Comparison of ENCODE assay signal across 10 cellular contexts in genomic region chr19:7658219-7658686, GRCh38. TPM values are rescaled to one million over a fixed set of nuclear protein-coding genes. Genes with fewer than 3 reads are reported as not detected.
DNase-seq lines count a peak whose midpoint lies in the region; ATAC-seq, FAIRE-seq and TF ChIP-seq lines count a peak whose summit lies in the region.
"Had no signal": no experiment of that assay in that cellular context is flagged by ENCODE, and none has a peak within 500 bp of the region (broad histone marks: within the 10 kb centered on the region; RNA-seq: fewer than 3 reads in every experiment).

No MANE protein-coding gene starts in this region.

- no peak for TF ChIP-seq POLR2A in HepG2 (IDR thresholded peaks at IDR 0.05; ENCODE audit: insufficient read depth in 1 of 2, low read depth in 2 of 2, low read length in 2 of 2)

- TF ChIP-seq RAD21 in HepG2 (CRISPR knock-in tag; IDR thresholded peaks at IDR 0.05): no peak

- CTCF ChIA-PET in HepG2 (lab: Yijun Ruan, JAX; ENCODE audit: low intra/inter-chr PET ratio, low total read pairs): no interaction called here

- no TSS peak for BruUV-seq in HepG2 (replicated peaks; lab: Mats Ljungman, UMichigan)

- H3K36me3 ChIP-seq in GM23248 (ENCODE audit: low read depth): no peaks in the 10 kb centered on the region
- H3K36me3 ChIP-seq in HepG2 (replicated peaks in 1 of 2; ENCODE audit: control insufficient read depth in 1 of 2, insufficient read depth in 2 of 2, low read length in 2 of 2): no peaks in the 10 kb centered on the region

- H3K27ac ChIP-seq in GM23248 (no peak overlapping the region), HepG2 (ENCODE audit: extremely low read length, insufficient read depth, low read length) (no peak overlapping the region)

- in situ Hi-C loops in GM23248 (cut with MboI): no loop called here
- in situ Hi-C loops in HepG2 (cut with HindIII; ENCODE audit: extremely low pct_ligation_motif_present, low pct_unique_long_range_greater_than_20kb): no loop called here

- DNase-seq in GM23248 (peak; percentile 5), SK-N-DZ (ENCODE audit: low spot score) (peak; percentile 46), HepG2 (ENCODE audit: low spot score) (no peak), foreskin melanocyte (no peak), NCI-H69 (lab: John Stamatoyannopoulos, UW) (no peak), HuH-7.5 (ENCODE audit: low spot score) (no peak), EL (no peak)

- H3K9me3 ChIP-seq in GM23248 (ENCODE audit: low read depth) (no peaks in the 10 kb centered on the region), HepG2 (ENCODE audit: low read length) (no peaks in the 10 kb centered on the region)

- H3K9ac ChIP-seq in GM23248 (no peak overlapping the region), HepG2 (ENCODE audit: insufficient read depth, low read depth, low read length) (no peak overlapping the region)

- TF ChIP-seq EP300 in HepG2 (IDR thresholded peaks at IDR 0.05; ENCODE audit: low read depth in 2 of 2, low read length in 2 of 2) (no peak), HepG2 (CRISPR knock-in tag; IDR thresholded peaks at IDR 0.05; ENCODE audit: borderline replicate concordance) (no peak)

- H4K20me1 ChIP-seq in GM23248 (ENCODE audit: insufficient read depth) (no peaks in the 10 kb centered on the region), HepG2 (ENCODE audit: insufficient read depth, low read length) (no peaks in the 10 kb centered on the region)

- no peaks in the 10 kb centered on the region for H3K4me1 ChIP-seq in GM23248 (ENCODE audit: insufficient read depth)
- H3K4me1 ChIP-seq in HepG2 (ENCODE audit: insufficient read depth, low read length): peaks cover 10% of the 10 kb centered on the region

- FAIRE-seq in HepG2 (lab: Jason Lieb, UNC): no peak

- H3K4me2 ChIP-seq in GM23248 (ENCODE audit: unreplicated experiment) (no peak overlapping the region), HepG2 (ENCODE audit: low read depth, low read length) (no peak overlapping the region; the same call in 1 of the 2 replicates)

- ATAC-seq in GM18498 (IDR thresholded peaks at IDR 0.05; ENCODE audit: unreplicated experiment) (peak; percentile 91), HepG2 (no peak)

- H3K4me3 ChIP-seq in GM23248 (no peak overlapping the region), HepG2 (replicated peaks in 1 of 3; ENCODE audit: insufficient read depth in 1 of 3, low read depth in 2 of 3, low read length in 3 of 3) (no peak overlapping the region)
- H3K4me3 ChIP-seq: skin epidermis had no signal

- intact Hi-C loops in HepG2 (cut with micrococcal nuclease; ENCODE audit: unreplicated experiment): no loop called here

- POLR2A ChIA-PET in HepG2 (lab: Yijun Ruan, JAX): no interaction called here

- 18 to 20% methylated on average over 9 of the region's 9 CpGs for WGBS in GM23248 (ENCODE audit: low coverage in 1 of 2, low lambda C conversion rate in 2 of 2, missing lambda C conversion rate in 2 of 2), 2 experiments
- 16% methylated on average over 6 of the region's 9 CpGs for WGBS in HepG2 (ENCODE audit: low lambda C conversion rate)

- no peak for TF ChIP-seq CTCF in HepG2 (CRISPR knock-in tag; IDR thresholded peaks at IDR 0.05)

- no peaks in the 10 kb centered on the region for H3K9me2 ChIP-seq in GM23248 (ENCODE audit: insufficient read depth)

- no peak overlapping the region for H2AFZ ChIP-seq in GM23248
- H2AFZ ChIP-seq in HepG2 (ENCODE audit: low read length): no peak overlapping the region

- H3K27me3 ChIP-seq in GM23248 (replicated peaks; ENCODE audit: insufficient read depth) (peaks cover 24% of the 10 kb centered on the region), HepG2 (ENCODE audit: control insufficient read depth in 1 of 2, insufficient read depth in 2 of 2, low read length in 2 of 2) (no peaks in the 10 kb centered on the region; a peak in 2 of 5 replicates)

- no peaks in the 10 kb centered on the region for H3K79me2 ChIP-seq in GM23248 (ENCODE audit: insufficient read depth)
- no peaks in the 10 kb centered on the region for H3K79me2 ChIP-seq in HepG2 (ENCODE audit: insufficient read depth, low read length)

- no peaks in the 10 kb centered on the region for H3F3A ChIP-seq in GM23248 (ENCODE audit: insufficient read depth)

RNA-seq across cellular contexts. Expression of gene RETN, which starts 10.6 kb away (rescaled TPM):
- total RNA-seq in GM23248 (2014; rRNA removed; shearing (Covaris generic)): not detected in 2 replicates
- polyA plus RNA-seq in GM23248 (2016; fragmentation: Nextera tagmentation; extraction: Ambion mirVana) (not detected in 2 replicates), HepG2 (2011; rRNA removed) (not detected in 2 replicates)
- polyA plus RNA-seq in SK-N-DZ (2014; cell fraction: cytosol; rRNA removed): not detected in 2 replicates
- not detected in 2 replicates for polyA plus RNA-seq in SK-N-DZ (2014; cell fraction: nucleus; rRNA removed)
- not detected in 2 replicates for total RNA-seq in HepG2 (2016; rRNA removed; fragmentation: Illumina TruSeq; extraction: Trizol)
- not detected in 2 replicates for total RNA-seq in HepG2 (2016; cell fraction: cytosol; rRNA removed; fragmentation: Illumina TruSeq; extraction: Trizol; ENCODE audit: low read depth)
- not detected in 2 replicates for total RNA-seq in HepG2 (2016; cell fraction: insoluble cytoplasmic fraction; rRNA removed; fragmentation: Illumina TruSeq; extraction: Trizol)
- not detected in 2 replicates for total RNA-seq in HepG2 (2016; cell fraction: membrane; rRNA removed; fragmentation: Illumina TruSeq; extraction: Trizol)
- total RNA-seq in HepG2 (2016; cell fraction: nucleus; rRNA removed; fragmentation: Illumina TruSeq; extraction: Trizol): not detected in 2 replicates
- not detected in 2 replicates for polyA plus RNA-seq in HepG2 (2011; cell fraction: cytosol; rRNA removed)
- not detected in 2 replicates for polyA plus RNA-seq in HepG2 (2011; cell fraction: nucleus; rRNA removed)
- not detected in 2 replicates for polyA plus RNA-seq in HepG2 (2012)
- not detected in 2 replicates for polyA plus RNA-seq in HepG2 (2016; cell fraction: cytosol; fragmentation: Illumina TruSeq; extraction: Trizol; ENCODE audit: low read depth)
- not detected in 2 replicates for polyA plus RNA-seq in HepG2 (2016; cell fraction: insoluble cytoplasmic fraction; fragmentation: Illumina TruSeq; extraction: Trizol; ENCODE audit: low read depth)
- polyA plus RNA-seq in HepG2 (2016; cell fraction: membrane; fragmentation: Illumina TruSeq; extraction: Trizol; ENCODE audit: low read depth): not detected in 2 replicates
- not detected in 2 replicates for polyA plus RNA-seq in HepG2 (2016; cell fraction: nucleus; fragmentation: Illumina TruSeq; extraction: Trizol; ENCODE audit: insufficient read depth, low read depth)
- not detected in 2 replicates for polyA minus RNA-seq in HepG2 (2011; rRNA and poly(A)+ RNA removed; ENCODE audit: low replicate concordance)
- not detected in 2 replicates for polyA minus RNA-seq in HepG2 (2011; cell fraction: cytosol; rRNA and poly(A)+ RNA removed)
- polyA minus RNA-seq in HepG2 (2011; cell fraction: nucleus; rRNA and poly(A)+ RNA removed): not detected in 2 replicates
- total RNA-seq: dermis microvascular lymphatic vessel endothelial cell had no signal

RNA-seq across cellular contexts. Expression of gene MCEMP1, which starts 18.6 kb away (rescaled TPM):
- total RNA-seq in GM23248 (2014; rRNA removed; shearing (Covaris generic)): not detected in 2 replicates
- not detected in 2 replicates for polyA plus RNA-seq in GM23248 (2016; fragmentation: Nextera tagmentation; extraction: Ambion mirVana)
- not detected in 2 replicates for polyA plus RNA-seq in SK-N-DZ (2014; cell fraction: cytosol; rRNA removed)
- not detected in 2 replicates for polyA plus RNA-seq in SK-N-DZ (2014; cell fraction: nucleus; rRNA removed)
- not detected in 2 replicates for total RNA-seq in HepG2 (2016; rRNA removed; fragmentation: Illumina TruSeq; extraction: Trizol)
- total RNA-seq in HepG2 (2016; cell fraction: cytosol; rRNA removed; fragmentation: Illumina TruSeq; extraction: Trizol; ENCODE audit: low read depth): not detected in 2 replicates
- total RNA-seq in HepG2 (2016; cell fraction: insoluble cytoplasmic fraction; rRNA removed; fragmentation: Illumina TruSeq; extraction: Trizol): not detected in 2 replicates
- not detected in 2 replicates for total RNA-seq in HepG2 (2016; cell fraction: membrane; rRNA removed; fragmentation: Illumina TruSeq; extraction: Trizol)
- total RNA-seq in HepG2 (2016; cell fraction: nucleus; rRNA removed; fragmentation: Illumina TruSeq; extraction: Trizol): not detected in 2 replicates
- not detected in 2 replicates for polyA plus RNA-seq in HepG2 (2011; rRNA removed)
- 0.04 TPM in 1 of 2 replicates, not detected in the other for polyA plus RNA-seq in HepG2 (2011; cell fraction: cytosol; rRNA removed)
- polyA plus RNA-seq in HepG2 (2011; cell fraction: nucleus; rRNA removed): not detected in 2 replicates
- not detected in 2 replicates for polyA plus RNA-seq in HepG2 (2012)
- polyA plus RNA-seq in HepG2 (2016; cell fraction: cytosol; fragmentation: Illumina TruSeq; extraction: Trizol; ENCODE audit: low read depth): not detected in 2 replicates
- polyA plus RNA-seq in HepG2 (2016; cell fraction: insoluble cytoplasmic fraction; fragmentation: Illumina TruSeq; extraction: Trizol; ENCODE audit: low read depth): not detected in 2 replicates
- not detected in 2 replicates for polyA plus RNA-seq in HepG2 (2016; cell fraction: membrane; fragmentation: Illumina TruSeq; extraction: Trizol; ENCODE audit: low read depth)
- not detected in 2 replicates for polyA plus RNA-seq in HepG2 (2016; cell fraction: nucleus; fragmentation: Illumina TruSeq; extraction: Trizol; ENCODE audit: insufficient read depth, low read depth)
- polyA minus RNA-seq in HepG2 (2011; rRNA and poly(A)+ RNA removed; ENCODE audit: low replicate concordance): not detected in 2 replicates
- polyA minus RNA-seq in HepG2 (2011; cell fraction: cytosol; rRNA and poly(A)+ RNA removed): not detected in 2 replicates
- polyA minus RNA-seq in HepG2 (2011; cell fraction: nucleus; rRNA and poly(A)+ RNA removed): not detected in 2 replicates
- total RNA-seq: dermis microvascular lymphatic vessel endothelial cell had no signal

RNA-seq across cellular contexts. Expression of gene STXBP2, which starts 21.3 kb away (rescaled TPM):
- total RNA-seq in GM23248 (2014; rRNA removed; shearing (Covaris generic)): 1.8 TPM in 1 of 2 replicates, not detected in the other
- polyA plus RNA-seq in GM23248 (2016; fragmentation: Nextera tagmentation; extraction: Ambion mirVana) (1.4 and 2.0 TPM in 2 replicates), HepG2 (2011; rRNA removed) (40.1 and 48.7 TPM in 2 replicates)
- polyA plus RNA-seq in SK-N-DZ (2014; cell fraction: cytosol; rRNA removed): 0.58 and 0.74 TPM in 2 replicates
- polyA plus RNA-seq in SK-N-DZ (2014; cell fraction: nucleus; rRNA removed): 4.6 and 6.9 TPM in 2 replicates
- total RNA-seq in HepG2 (2016; rRNA removed; fragmentation: Illumina TruSeq; extraction: Trizol): 17.8 and 22.8 TPM in 2 replicates
- 12.7 and 13.5 TPM in 2 replicates for total RNA-seq in HepG2 (2016; cell fraction: cytosol; rRNA removed; fragmentation: Illumina TruSeq; extraction: Trizol; ENCODE audit: low read depth)
- total RNA-seq in HepG2 (2016; cell fraction: insoluble cytoplasmic fraction; rRNA removed; fragmentation: Illumina TruSeq; extraction: Trizol): 15.9 and 23.8 TPM in 2 replicates
- 11.9 and 13.6 TPM in 2 replicates for total RNA-seq in HepG2 (2016; cell fraction: membrane; rRNA removed; fragmentation: Illumina TruSeq; extraction: Trizol)
- 18.1 and 19.5 TPM in 2 replicates for total RNA-seq in HepG2 (2016; cell fraction: nucleus; rRNA removed; fragmentation: Illumina TruSeq; extraction: Trizol)
- 28.8 and 41.8 TPM in 2 replicates for polyA plus RNA-seq in HepG2 (2011; cell fraction: cytosol; rRNA removed)
- 344 and 378 TPM in 2 replicates for polyA plus RNA-seq in HepG2 (2011; cell fraction: nucleus; rRNA removed)
- polyA plus RNA-seq in HepG2 (2012): 61.3 and 71.5 TPM in 2 replicates
- polyA plus RNA-seq in HepG2 (2016; cell fraction: cytosol; fragmentation: Illumina TruSeq; extraction: Trizol; ENCODE audit: low read depth): 9.5 and 12.3 TPM in 2 replicates
- 22.4 and 26.4 TPM in 2 replicates for polyA plus RNA-seq in HepG2 (2016; cell fraction: insoluble cytoplasmic fraction; fragmentation: Illumina TruSeq; extraction: Trizol; ENCODE audit: low read depth)
- polyA plus RNA-seq in HepG2 (2016; cell fraction: membrane; fragmentation: Illumina TruSeq; extraction: Trizol; ENCODE audit: low read depth): 9.5 and 10.0 TPM in 2 replicates
- 69.3 and 73.8 TPM in 2 replicates for polyA plus RNA-seq in HepG2 (2016; cell fraction: nucleus; fragmentation: Illumina TruSeq; extraction: Trizol; ENCODE audit: insufficient read depth, low read depth)
- polyA minus RNA-seq in HepG2 (2011; rRNA and poly(A)+ RNA removed; ENCODE audit: low replicate concordance): 121 and 178 TPM in 2 replicates
- polyA minus RNA-seq in HepG2 (2011; cell fraction: cytosol; rRNA and poly(A)+ RNA removed): 22.7 and 26.7 TPM in 2 replicates
- 70.0 and 76.8 TPM in 2 replicates for polyA minus RNA-seq in HepG2 (2011; cell fraction: nucleus; rRNA and poly(A)+ RNA removed)

RNA-seq across cellular contexts. Expression of gene TRAPPC5, which starts 22.4 kb away (rescaled TPM):
- total RNA-seq in GM23248 (2014; rRNA removed; shearing (Covaris generic)): 68.1 and 134 TPM in 2 replicates
- polyA plus RNA-seq in GM23248 (2016; fragmentation: Nextera tagmentation; extraction: Ambion mirVana): 203 and 207 TPM in 2 replicates
- polyA plus RNA-seq in SK-N-DZ (2014; cell fraction: cytosol; rRNA removed): 93.9 and 110 TPM in 2 replicates
- polyA plus RNA-seq in SK-N-DZ (2014; cell fraction: nucleus; rRNA removed): 81.8 and 91.1 TPM in 2 replicates
- total RNA-seq in HepG2 (2016; rRNA removed; fragmentation: Illumina TruSeq; extraction: Trizol): 74.8 and 78.7 TPM in 2 replicates
- 73.7 and 88.2 TPM in 2 replicates for total RNA-seq in HepG2 (2016; cell fraction: cytosol; rRNA removed; fragmentation: Illumina TruSeq; extraction: Trizol; ENCODE audit: low read depth)
- 85.8 and 87.4 TPM in 2 replicates for total RNA-seq in HepG2 (2016; cell fraction: insoluble cytoplasmic fraction; rRNA removed; fragmentation: Illumina TruSeq; extraction: Trizol)
- total RNA-seq in HepG2 (2016; cell fraction: membrane; rRNA removed; fragmentation: Illumina TruSeq; extraction: Trizol): 66.2 and 93.1 TPM in 2 replicates
- 38.3 and 41.5 TPM in 2 replicates for total RNA-seq in HepG2 (2016; cell fraction: nucleus; rRNA removed; fragmentation: Illumina TruSeq; extraction: Trizol)
- polyA plus RNA-seq in HepG2 (2011; rRNA removed): 38.5 and 53.6 TPM in 2 replicates
- 23.1 and 50.4 TPM in 2 replicates for polyA plus RNA-seq in HepG2 (2011; cell fraction: cytosol; rRNA removed)
- polyA plus RNA-seq in HepG2 (2011; cell fraction: nucleus; rRNA removed): 17.6 and 18.8 TPM in 2 replicates
- polyA plus RNA-seq in HepG2 (2012): 25.3 and 48.3 TPM in 2 replicates
- 68.2 and 80.1 TPM in 2 replicates for polyA plus RNA-seq in HepG2 (2016; cell fraction: cytosol; fragmentation: Illumina TruSeq; extraction: Trizol; ENCODE audit: low read depth)
- polyA plus RNA-seq in HepG2 (2016; cell fraction: insoluble cytoplasmic fraction; fragmentation: Illumina TruSeq; extraction: Trizol; ENCODE audit: low read depth): 78.0 and 80.4 TPM in 2 replicates
- polyA plus RNA-seq in HepG2 (2016; cell fraction: membrane; fragmentation: Illumina TruSeq; extraction: Trizol; ENCODE audit: low read depth): 55.0 and 69.6 TPM in 2 replicates
- 68.2 and 71.7 TPM in 2 replicates for polyA plus RNA-seq in HepG2 (2016; cell fraction: nucleus; fragmentation: Illumina TruSeq; extraction: Trizol; ENCODE audit: insufficient read depth, low read depth)
- 46.6 and 82.5 TPM in 2 replicates for polyA minus RNA-seq in HepG2 (2011; rRNA and poly(A)+ RNA removed; ENCODE audit: low replicate concordance)
- polyA minus RNA-seq in HepG2 (2011; cell fraction: cytosol; rRNA and poly(A)+ RNA removed): 36.2 and 41.8 TPM in 2 replicates
- 1.1 and 1.3 TPM in 2 replicates for polyA minus RNA-seq in HepG2 (2011; cell fraction: nucleus; rRNA and poly(A)+ RNA removed)

RNA-seq across cellular contexts. Expression of gene PCP2, which starts 24.7 kb away (rescaled TPM):
- not detected in 2 replicates for total RNA-seq in GM23248 (2014; rRNA removed; shearing (Covaris generic))
- polyA plus RNA-seq in GM23248 (2016; fragmentation: Nextera tagmentation; extraction: Ambion mirVana) (not detected in 2 replicates), HepG2 (2011; rRNA removed) (0.62 and 0.82 TPM in 2 replicates)
- not detected in 2 replicates for polyA plus RNA-seq in SK-N-DZ (2014; cell fraction: cytosol; rRNA removed)
- polyA plus RNA-seq in SK-N-DZ (2014; cell fraction: nucleus; rRNA removed): not detected in 2 replicates
- total RNA-seq in HepG2 (2016; rRNA removed; fragmentation: Illumina TruSeq; extraction: Trizol): 0.80 TPM in 1 of 2 replicates, not detected in the other
- not detected in 2 replicates for total RNA-seq in HepG2 (2016; cell fraction: cytosol; rRNA removed; fragmentation: Illumina TruSeq; extraction: Trizol; ENCODE audit: low read depth)
- total RNA-seq in HepG2 (2016; cell fraction: insoluble cytoplasmic fraction; rRNA removed; fragmentation: Illumina TruSeq; extraction: Trizol): 0.35 TPM in 1 of 2 replicates, not detected in the other
- total RNA-seq in HepG2 (2016; cell fraction: membrane; rRNA removed; fragmentation: Illumina TruSeq; extraction: Trizol): not detected in 2 replicates
- not detected in 2 replicates for total RNA-seq in HepG2 (2016; cell fraction: nucleus; rRNA removed; fragmentation: Illumina TruSeq; extraction: Trizol)
- 0.15 and 0.28 TPM in 2 replicates for polyA plus RNA-seq in HepG2 (2011; cell fraction: cytosol; rRNA removed)
- 3.9 and 7.6 TPM in 2 replicates for polyA plus RNA-seq in HepG2 (2011; cell fraction: nucleus; rRNA removed)
- 1.8 TPM in 1 of 2 replicates, not detected in the other for polyA plus RNA-seq in HepG2 (2012)
- polyA plus RNA-seq in HepG2 (2016; cell fraction: cytosol; fragmentation: Illumina TruSeq; extraction: Trizol; ENCODE audit: low read depth): not detected in 2 replicates
- not detected in 2 replicates for polyA plus RNA-seq in HepG2 (2016; cell fraction: insoluble cytoplasmic fraction; fragmentation: Illumina TruSeq; extraction: Trizol; ENCODE audit: low read depth)
- polyA plus RNA-seq in HepG2 (2016; cell fraction: membrane; fragmentation: Illumina TruSeq; extraction: Trizol; ENCODE audit: low read depth): not detected in 2 replicates
- 1.4 and 1.7 TPM in 2 replicates for polyA plus RNA-seq in HepG2 (2016; cell fraction: nucleus; fragmentation: Illumina TruSeq; extraction: Trizol; ENCODE audit: insufficient read depth, low read depth)
- 0.20 TPM in 1 of 2 replicates, not detected in the other for polyA minus RNA-seq in HepG2 (2011; rRNA and poly(A)+ RNA removed; ENCODE audit: low replicate concordance)
- not detected in 2 replicates for polyA minus RNA-seq in HepG2 (2011; cell fraction: cytosol; rRNA and poly(A)+ RNA removed)
- polyA minus RNA-seq in HepG2 (2011; cell fraction: nucleus; rRNA and poly(A)+ RNA removed): not detected in 2 replicates
- total RNA-seq: dermis microvascular lymphatic vessel endothelial cell had no signal

Comparison
In these comparisons a context has a peak if more than half of its experiments do, and no peak if none do; other contexts are left out.
1. DNase-seq: peak in GM23248 (single experiment) and SK-N-DZ (single experiment); none in HepG2 (single experiment), foreskin melanocyte (single experiment), NCI-H69 (single experiment), HuH-7.5 (single experiment) and EL (single experiment).